In genomic region chr1:202200112-202200548, GRCh38 we compare ENCODE assay signal across 12 cellular contexts. TPM values are rescaled to one million over a fixed set of nuclear protein-coding genes. Genes with fewer than 3 reads are reported as not detected.
DNase-seq lines count a peak whose midpoint lies in the region; ATAC-seq, FAIRE-seq and TF ChIP-seq lines count a peak whose summit lies in the region.
"Had no signal": no experiment of that assay in that cellular context is flagged by ENCODE, and none has a peak within 500 bp of the region (broad histone marks: within the 10 kb centered on the region; RNA-seq: fewer than 3 reads in every experiment).

No MANE protein-coding gene starts in this region.

- ATAC-seq in heart right ventricle, result peak in 3 of 8 donors; percentile 23 to 29 (median 23)

- H4K20me1 ChIP-seq in MM.1S (ENCODE audit: insufficient read depth, low read length), result no peaks in the 10 kb centered on the region

- TF ChIP-seq CTCF in heart right ventricle (IDR thresholded peaks at IDR 0.05), result peak in 2 of 9 donors; percentile 10 to 20
- TF ChIP-seq CTCF in MM.1S (IDR thresholded peaks at IDR 0.05; ENCODE audit: low read length), result no peak

- H3K4me1 ChIP-seq in heart right ventricle, result peaks cover 5 to 41% (median 22%) of the 10 kb centered on the region in 9 donors
- H3K4me1 ChIP-seq in small intestine (ENCODE audit: control insufficient read depth in 2 of 2, insufficient read depth in 1 of 2, low read depth in 1 of 2, low read length in 1 of 2), result peaks cover 0 to 8% of the 10 kb centered on the region in 2 donors
- H3K4me1 ChIP-seq in MM.1S (ENCODE audit: low read length), result no peaks in the 10 kb centered on the region

- H3K36me3 ChIP-seq in H7 (replicated peaks; ENCODE audit: control insufficient read depth, insufficient read depth, low read length) (no peaks in the 10 kb centered on the region), heart right ventricle (no peaks in the 10 kb centered on the region), small intestine (ENCODE audit: control insufficient read depth in 2 of 2, insufficient read depth in 2 of 2, low read length in 2 of 2) (no peaks in the 10 kb centered on the region), MM.1S (replicated peaks; ENCODE audit: insufficient read depth, low read length) (no peaks in the 10 kb centered on the region)
- H3K36me3 ChIP-seq: suprapubic skin had no signal

- no peak overlapping the region for H2AFZ ChIP-seq in MM.1S (ENCODE audit: low read length)

- in situ Hi-C loops in SK-MEL-5 (cut with HindIII; ENCODE audit: low pct_unique_long_range_greater_than_20kb, low sequenced_read_pairs), result loop anchor here (25.0 kb wide), 1 partner anchor 112 kb away; no protein-coding TSS in a partner anchor
- in situ Hi-C loops in KBM-7 (cut with MboI; ENCODE audit: low pct_unique_long_range_greater_than_20kb, low sequenced_read_pairs), result no loop called here

- H3F3A ChIP-seq in MM.1S (ENCODE audit: insufficient read depth, low read length), result no peaks in the 10 kb centered on the region

- H3K27ac ChIP-seq in heart right ventricle, result peak overlapping the region; percentile 62 to 86 (median 78)
- H3K27ac ChIP-seq in small intestine (ENCODE audit: low read depth in 1 of 2, low read length in 1 of 2), result no peak overlapping the region
- H3K27ac ChIP-seq in MM.1S (ENCODE audit: low read length), result no peak overlapping the region
- H3K27ac ChIP-seq: suprapubic skin had no signal

- H3K27me3 ChIP-seq in H7 (ENCODE audit: control insufficient read depth, insufficient read depth, low read length) (peaks cover 10% of the 10 kb centered on the region), heart right ventricle (peaks cover 0 to 13% (median 0%) of the 10 kb centered on the region in 7 donors), small intestine (ENCODE audit: control insufficient read depth in 2 of 2, insufficient read depth in 2 of 2, low read length in 2 of 2) (no peaks in the 10 kb centered on the region), MM.1S (replicated peaks; ENCODE audit: insufficient read depth, low read length) (peaks cover 64% of the 10 kb centered on the region)

- H3K4me2 ChIP-seq in MM.1S (ENCODE audit: low read depth, low read length), result no peak overlapping the region
- H3K4me2 ChIP-seq: SK-N-SH had no signal

- no peak overlapping the region for H3K4me3 ChIP-seq in H7 (ENCODE audit: insufficient read depth, low read depth, low read length)
- H3K4me3 ChIP-seq in heart right ventricle, result no peak overlapping the region
- H3K4me3 ChIP-seq in small intestine (ENCODE audit: low read depth in 1 of 2, low read length in 2 of 2), result no peak overlapping the region
- no peak overlapping the region for H3K4me3 ChIP-seq in MM.1S (ENCODE audit: low read length)
- H3K4me3 ChIP-seq: suprapubic skin had no signal

- no peak overlapping the region for H3K9ac ChIP-seq in MM.1S (ENCODE audit: low read length)
- H3K9ac ChIP-seq: SK-N-SH had no signal

- DNase-seq in H7, result peak; percentile 71
- peak; percentile 36 for DNase-seq in SK-MEL-5 (ENCODE audit: low read depth, low spot score)
- DNase-seq in heart right ventricle, result no peak
- DNase-seq in small intestine, result peak; percentile 85
- no peak for DNase-seq in MM.1S
- DNase-seq in activated CD8-positive, alpha-beta memory T cell treated with anti-CD3 and anti-CD28 coated beads, Interleukin-2, amount 50 U/mL, for 48 hours, result no peak
- DNase-seq in KBM-7, result no peak
- DNase-seq: activated B cell treated with CpG ODN at 0.5 μM for 24 hours; activated T-cell treated with anti-CD3 and anti-CD28 coated beads, Interleukin-2, amount 50 U/mL, for 1 hour; NCI-H526; SK-N-SH had no signal

- no peak for FAIRE-seq in small intestine (lab: Jason Lieb, UNC)

- no peaks in the 10 kb centered on the region for H3K79me2 ChIP-seq in MM.1S (ENCODE audit: low read length)

- intact Hi-C loops in heart right ventricle (cut with DNase I), result loop anchor here in 1 of 10 donors (5.0 kb wide), 1 partner anchor 87 kb away; no protein-coding TSS in a partner anchor

- H3K9me2 ChIP-seq in MM.1S (replicated peaks; ENCODE audit: insufficient read depth, low read length), result no peaks in the 10 kb centered on the region
- H3K9me2 ChIP-seq: SK-N-SH had no signal

- 35 to 41% methylated on average over 4 of the region's 4 CpGs for WGBS in heart right ventricle, 2 donors
- 23 to 50% (median 49%) methylated on average over 4 of the region's 4 CpGs for WGBS in small intestine, 3 donors

- no peaks in the 10 kb centered on the region for H3K9me3 ChIP-seq in heart right ventricle
- no peaks in the 10 kb centered on the region for H3K9me3 ChIP-seq in small intestine (ENCODE audit: control insufficient read depth, low read depth)
- no peaks in the 10 kb centered on the region for H3K9me3 ChIP-seq in MM.1S (replicated peaks; ENCODE audit: insufficient read depth, low read length)
- H3K9me3 ChIP-seq: SK-N-SH, suprapubic skin had no signal

RNA-seq across cellular contexts. Expression of gene LGR6, which starts 6.5 kb away (rescaled TPM):
- 0.24 and 0.41 TPM in 2 replicates for total RNA-seq in H7 (2014; rRNA removed; shearing (Covaris generic))
- not detected in 2 replicates for total RNA-seq in SK-MEL-5 (2014; rRNA removed; shearing (Covaris generic))
- not detected in 2 replicates for polyA plus RNA-seq in SK-MEL-5 (2015; cell fraction: cytosol; rRNA removed)
- not detected in 2 replicates for polyA plus RNA-seq in SK-MEL-5 (2015; cell fraction: nucleus; rRNA removed)
- 10 to 100 TPM in 2 of 10 donors, 1 to 10 TPM in 3, under 1 TPM in 5; 0.19 to 13.5 (median 1.0) TPM for total RNA-seq in heart right ventricle
- 1 to 10 TPM; 3.2 to 3.7 TPM for polyA plus RNA-seq in heart right ventricle
- 1 to 10 TPM in 1 of 3 donors, under 1 TPM in 1, not detected in 1; 0.27 to 1.0 TPM for polyA plus RNA-seq in small intestine
- total RNA-seq: activated B cell treated with CpG ODN at 0.5 μM for 24 hours had no signal

RNA-seq across cellular contexts. Expression of gene PTPN7, which starts 39.7 kb away (rescaled TPM):
- total RNA-seq in H7 (2014; rRNA removed; shearing (Covaris generic)), result 0.24 and 0.55 TPM in 2 replicates
- total RNA-seq in SK-MEL-5 (2014; rRNA removed; shearing (Covaris generic)), result not detected in 2 replicates
- polyA plus RNA-seq in SK-MEL-5 (2015; cell fraction: cytosol; rRNA removed), result 0.26 TPM in 1 of 2 replicates, not detected in the other
- not detected in 2 replicates for polyA plus RNA-seq in SK-MEL-5 (2015; cell fraction: nucleus; rRNA removed)
- total RNA-seq in heart right ventricle, result 1 to 10 TPM in 2 of 10 donors, under 1 TPM in 8; 0.09 to 6.2 (median 0.47) TPM
- polyA plus RNA-seq in heart right ventricle (under 1 TPM; 0.32 to 0.51 TPM), small intestine (1 to 10 TPM; 1.9 to 8.9 (median 2.5) TPM)
- polyA plus RNA-seq: SK-N-SH had no signal

RNA-seq across cellular contexts. Expression of gene ARL8A, which starts 55.6 kb away (rescaled TPM):
- 50.3 and 55.1 TPM in 2 replicates for total RNA-seq in H7 (2014; rRNA removed; shearing (Covaris generic))
- 33.2 and 33.5 TPM in 2 replicates for total RNA-seq in SK-MEL-5 (2014; rRNA removed; shearing (Covaris generic))
- 42.3 and 48.3 TPM in 2 replicates for polyA plus RNA-seq in SK-MEL-5 (2015; cell fraction: cytosol; rRNA removed)
- polyA plus RNA-seq in SK-MEL-5 (2015; cell fraction: nucleus; rRNA removed), result 17.1 and 42.8 TPM in 2 replicates
- 10 to 100 TPM; 70.9 to 92.7 (median 83.4) TPM for total RNA-seq in heart right ventricle
- 10 to 100 TPM; 21.5 to 29.6 TPM for polyA plus RNA-seq in heart right ventricle
- 10 to 100 TPM; 17.4 to 23.0 (median 22.2) TPM for polyA plus RNA-seq in small intestine

Comparison
In these comparisons a context has a peak if more than half of its experiments do, and no peak if none do; other contexts are left out.
1. DNase-seq: peak in H7 (single experiment), SK-MEL-5 (single experiment) and small intestine (single experiment); none in heart right ventricle (0 of 2), MM.1S (single experiment), activated CD8-positive, alpha-beta memory T cell treated with anti-CD3 and anti-CD28 coated beads, Interleukin-2, amount 50 U/mL, for 48 hours (single experiment) and KBM-7 (single experiment).
2. H3K27ac ChIP-seq: peak in heart right ventricle (10 of 10); none in small intestine (0 of 2) and MM.1S (single experiment).